ENCODE assay signal across 11 cellular contexts in the genomic region with DNA sequence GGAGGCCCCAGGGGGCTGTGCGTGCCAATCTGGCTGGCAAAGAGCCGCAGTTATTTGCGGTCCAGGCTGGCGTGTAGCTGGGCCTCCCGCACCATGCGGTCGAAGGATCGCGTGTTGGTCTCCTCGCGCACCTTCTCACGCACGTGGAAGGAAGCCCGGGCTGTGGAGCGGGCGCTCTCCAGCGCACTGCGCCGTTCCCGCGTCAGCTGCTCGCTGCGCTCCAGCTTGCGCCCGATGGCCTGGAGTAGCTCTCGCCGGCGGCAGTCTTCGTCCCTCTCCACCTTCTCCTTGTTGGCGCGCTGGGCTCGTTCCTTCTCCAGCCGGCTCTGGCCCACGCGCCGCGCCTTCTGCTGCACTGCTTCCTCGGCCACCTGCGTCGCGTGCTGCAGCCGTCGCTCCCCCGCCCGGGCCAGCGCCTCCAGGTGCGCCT. TPM values are rescaled to one million over a fixed set of nuclear protein-coding genes. Genes with fewer than 3 reads are reported as not detected.
A peak's percentile ranks its signal among the peaks of the same experiment; 100 is the strongest.
DNase-seq lines count a peak whose midpoint lies in the region; ATAC-seq and TF ChIP-seq lines count a peak whose summit lies in the region.
"Had no signal": no experiment of that assay in that cellular context is flagged by ENCODE, and none has a peak within 500 bp of the region (broad histone marks: within the 10 kb centered on the region; RNA-seq: fewer than 3 reads in every experiment).

No MANE protein-coding gene starts in this region.

- no peak overlapping the region for H3K27ac Mint-ChIP-seq in WTC11
- H3K27ac Mint-ChIP-seq: activated naive CD4-positive, alpha-beta T cell treated with anti-CD3 and anti-CD28 coated beads for 36 hours had no signal

- H3K4me3 Mint-ChIP-seq in WTC11, result peak overlapping the region; percentile 49
- H3K4me3 Mint-ChIP-seq: activated naive CD4-positive, alpha-beta T cell treated with anti-CD3 and anti-CD28 coated beads for 36 hours had no signal

- no peak overlapping the region for H3K4me3 ChIP-seq in GM06990 (replicated peaks; ENCODE audit: low read depth, low read length)
- H3K4me3 ChIP-seq in kidney epithelial cell (ENCODE audit: low read depth, low read length), result peak overlapping the region; percentile 9
- H3K4me3 ChIP-seq in subcutaneous abdominal adipose tissue (ENCODE audit: low read depth in 1 of 5, low read length in 5 of 5), result peak overlapping the region in 4 of 5 donors; percentile 54 to 68 (median 62)
- H3K4me3 ChIP-seq in brain microvascular endothelial cell (ENCODE audit: low read depth, low read length), result no peak overlapping the region

- in situ Hi-C loops in brain microvascular endothelial cell (cut with HindIII; ENCODE audit: low pct_ligation_motif_present, low sequenced_read_pairs), result no loop called here

- no peak overlapping the region for H3K9ac ChIP-seq in subcutaneous abdominal adipose tissue (ENCODE audit: low read length in 5 of 5)

- TF ChIP-seq CTCF in GM06990 (IDR thresholded peaks at IDR 0.05; ENCODE audit: insufficient read depth, low read length, poor library complexity, severe bottlenecking) (no peak), WTC11 (IDR thresholded peaks at IDR 0.05) (no peak), kidney epithelial cell (IDR thresholded peaks at IDR 0.05; ENCODE audit: insufficient read depth, low read length, poor library complexity, severe bottlenecking) (no peak), brain microvascular endothelial cell (IDR thresholded peaks at IDR 0.05; ENCODE audit: low read depth, low read length, missing control alignments) (no peak)

- ATAC-seq in WTC11, result no peak
- no peak for ATAC-seq in HG02623 (IDR thresholded peaks at IDR 0.05; ENCODE audit: unreplicated experiment)

- H3K27me3 ChIP-seq in GM06990 (replicated peaks; ENCODE audit: control insufficient read depth, insufficient read depth, low read length) (peaks cover 2% of the 10 kb centered on the region), kidney epithelial cell (ENCODE audit: control insufficient read depth, insufficient read depth, low read length) (peaks cover 77% of the 10 kb centered on the region), subcutaneous abdominal adipose tissue (ENCODE audit: control insufficient read depth in 5 of 5, insufficient read depth in 4 of 5, low read length in 5 of 5) (peaks cover 36 to 65% (median 63%) of the 10 kb centered on the region in 5 donors), brain microvascular endothelial cell (replicated peaks) (peaks cover 48% of the 10 kb centered on the region)

- no peaks in the 10 kb centered on the region for H3K9me3 Mint-ChIP-seq in WTC11
- H3K9me3 Mint-ChIP-seq: activated naive CD4-positive, alpha-beta T cell treated with anti-CD3 and anti-CD28 coated beads for 36 hours had no signal

- POLR2A ChIA-PET in WTC11 (lab: Charles Lee), result interaction anchor here (1.0 to 1.2 kb wide), 2 partner anchors 9 to 35 kb away, joined by 3 to 4 read pairs; no protein-coding TSS in a partner anchor

- H3K36me3 ChIP-seq in GM06990 (ENCODE audit: control insufficient read depth, insufficient read depth, low read length) (no peaks in the 10 kb centered on the region), kidney epithelial cell (ENCODE audit: control insufficient read depth, insufficient read depth, low read length) (no peaks in the 10 kb centered on the region), subcutaneous abdominal adipose tissue (ENCODE audit: control insufficient read depth in 5 of 5, insufficient read depth in 5 of 5, low read length in 5 of 5) (no peaks in the 10 kb centered on the region), brain microvascular endothelial cell (replicated peaks) (no peaks in the 10 kb centered on the region)

- H3K27ac ChIP-seq in subcutaneous abdominal adipose tissue (ENCODE audit: low read depth, low read length) (no peak overlapping the region), brain microvascular endothelial cell (no peak overlapping the region)
- H3K27ac ChIP-seq: RWPE1 had no signal

- peaks cover 0 to 38% (median 31%) of the 10 kb centered on the region in 5 donors for H3K4me1 ChIP-seq in subcutaneous abdominal adipose tissue (ENCODE audit: control insufficient read depth in 5 of 5, insufficient read depth in 5 of 5, low read length in 5 of 5)

- DNase-seq in GM06990 (ENCODE audit: extremely low read depth, insufficient read length) (peak; percentile 18), WTC11 (ENCODE audit: low spot score) (no peak), kidney epithelial cell (ENCODE audit: low read depth) (no peak), C1 segment of cervical spinal cord (lab: John Stamatoyannopoulos, UW) (no peak), brain microvascular endothelial cell (no peak)
- DNase-seq: activated CD4-positive, CD25-positive, alpha-beta regulatory T cell treated with anti-CD3 and anti-CD28 coated beads, Interleukin-2, amount 50 U/mL, for 72 hours; activated naive CD4-positive, alpha-beta T cell treated with anti-CD3 and anti-CD28 coated beads for 36 hours had no signal

- H3K27me3 Mint-ChIP-seq in WTC11 (ENCODE audit: low read depth), result peaks cover 83% of the 10 kb centered on the region

- no peaks in the 10 kb centered on the region for H3K4me1 Mint-ChIP-seq in WTC11

- CTCF ChIA-PET in WTC11 (lab: Charles Lee), result interaction anchor here (0.8 to 5.9 kb wide), 14 partner anchors 9 to 156 kb away, joined by 3 to 130 read pairs (median 6); a partner anchor contains a TSS

- peaks cover 0 to 3% (median 0%) of the 10 kb centered on the region in 5 donors for H3K9me3 ChIP-seq in subcutaneous abdominal adipose tissue (ENCODE audit: control insufficient read depth in 5 of 5, low read length in 5 of 5)

- peaks cover 2% of the 10 kb centered on the region; the same call in 1 of the 2 replicates for H3K36me3 Mint-ChIP-seq in WTC11

TF ChIP-seq in WTC11, 78 proteins besides CTCF, POLR2A, EP300 and RAD21 (continues in another document):
- TF ChIP-seq OVOL2 (CRISPR knock-in tag; IDR thresholded peaks at IDR 0.05; ENCODE audit: borderline replicate concordance) (no peak), PRRX2 (CRISPR knock-in tag; IDR thresholded peaks at IDR 0.05) (no peak), JUN (CRISPR knock-in tag; IDR thresholded peaks at IDR 0.05) (0 out of 2 replicates have a peak, but pooled peaks have one; percentile 31)
- TF ChIP-seq, protein P1, sequence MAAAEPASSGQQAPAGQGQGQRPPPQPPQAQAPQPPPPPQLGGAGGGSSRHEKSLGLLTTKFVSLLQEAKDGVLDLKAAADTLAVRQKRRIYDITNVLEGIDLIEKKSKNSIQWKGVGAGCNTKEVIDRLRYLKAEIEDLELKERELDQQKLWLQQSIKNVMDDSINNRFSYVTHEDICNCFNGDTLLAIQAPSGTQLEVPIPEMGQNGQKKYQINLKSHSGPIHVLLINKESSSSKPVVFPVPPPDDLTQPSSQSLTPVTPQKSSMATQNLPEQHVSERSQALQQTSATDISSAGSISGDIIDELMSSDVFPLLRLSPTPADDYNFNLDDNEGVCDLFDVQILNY (CRISPR knock-in tag; IDR thresholded peaks at IDR 0.05), result 0 out of 2 replicates have a peak, but pooled peaks have one; percentile 10
- TF ChIP-seq, protein P2, sequence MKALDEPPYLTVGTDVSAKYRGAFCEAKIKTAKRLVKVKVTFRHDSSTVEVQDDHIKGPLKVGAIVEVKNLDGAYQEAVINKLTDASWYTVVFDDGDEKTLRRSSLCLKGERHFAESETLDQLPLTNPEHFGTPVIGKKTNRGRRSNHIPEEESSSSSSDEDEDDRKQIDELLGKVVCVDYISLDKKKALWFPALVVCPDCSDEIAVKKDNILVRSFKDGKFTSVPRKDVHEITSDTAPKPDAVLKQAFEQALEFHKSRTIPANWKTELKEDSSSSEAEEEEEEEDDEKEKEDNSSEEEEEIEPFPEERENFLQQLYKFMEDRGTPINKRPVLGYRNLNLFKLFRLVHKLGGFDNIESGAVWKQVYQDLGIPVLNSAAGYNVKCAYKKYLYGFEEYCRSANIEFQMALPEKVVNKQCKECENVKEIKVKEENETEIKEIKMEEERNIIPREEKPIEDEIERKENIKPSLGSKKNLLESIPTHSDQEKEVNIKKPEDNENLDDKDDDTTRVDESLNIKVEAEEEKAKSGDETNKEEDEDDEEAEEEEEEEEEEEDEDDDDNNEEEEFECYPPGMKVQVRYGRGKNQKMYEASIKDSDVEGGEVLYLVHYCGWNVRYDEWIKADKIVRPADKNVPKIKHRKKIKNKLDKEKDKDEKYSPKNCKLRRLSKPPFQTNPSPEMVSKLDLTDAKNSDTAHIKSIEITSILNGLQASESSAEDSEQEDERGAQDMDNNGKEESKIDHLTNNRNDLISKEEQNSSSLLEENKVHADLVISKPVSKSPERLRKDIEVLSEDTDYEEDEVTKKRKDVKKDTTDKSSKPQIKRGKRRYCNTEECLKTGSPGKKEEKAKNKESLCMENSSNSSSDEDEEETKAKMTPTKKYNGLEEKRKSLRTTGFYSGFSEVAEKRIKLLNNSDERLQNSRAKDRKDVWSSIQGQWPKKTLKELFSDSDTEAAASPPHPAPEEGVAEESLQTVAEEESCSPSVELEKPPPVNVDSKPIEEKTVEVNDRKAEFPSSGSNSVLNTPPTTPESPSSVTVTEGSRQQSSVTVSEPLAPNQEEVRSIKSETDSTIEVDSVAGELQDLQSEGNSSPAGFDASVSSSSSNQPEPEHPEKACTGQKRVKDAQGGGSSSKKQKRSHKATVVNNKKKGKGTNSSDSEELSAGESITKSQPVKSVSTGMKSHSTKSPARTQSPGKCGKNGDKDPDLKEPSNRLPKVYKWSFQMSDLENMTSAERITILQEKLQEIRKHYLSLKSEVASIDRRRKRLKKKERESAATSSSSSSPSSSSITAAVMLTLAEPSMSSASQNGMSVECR (CRISPR knock-in tag; IDR thresholded peaks at IDR 0.05; ENCODE audit: borderline replicate concordance), result 0 out of 2 replicates have a peak, but pooled peaks have one; percentile 23
- TF ChIP-seq, protein P3, sequence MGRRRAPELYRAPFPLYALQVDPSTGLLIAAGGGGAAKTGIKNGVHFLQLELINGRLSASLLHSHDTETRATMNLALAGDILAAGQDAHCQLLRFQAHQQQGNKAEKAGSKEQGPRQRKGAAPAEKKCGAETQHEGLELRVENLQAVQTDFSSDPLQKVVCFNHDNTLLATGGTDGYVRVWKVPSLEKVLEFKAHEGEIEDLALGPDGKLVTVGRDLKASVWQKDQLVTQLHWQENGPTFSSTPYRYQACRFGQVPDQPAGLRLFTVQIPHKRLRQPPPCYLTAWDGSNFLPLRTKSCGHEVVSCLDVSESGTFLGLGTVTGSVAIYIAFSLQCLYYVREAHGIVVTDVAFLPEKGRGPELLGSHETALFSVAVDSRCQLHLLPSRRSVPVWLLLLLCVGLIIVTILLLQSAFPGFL (CRISPR knock-in tag; IDR thresholded peaks at IDR 0.05; ENCODE audit: borderline replicate concordance), result no peak

RNA-seq across cellular contexts. Expression of a gene that starts 3.2 kb away (rescaled TPM):
- total RNA-seq in WTC11 (2021), result 1.7 to 2.2 TPM (median 2.1 TPM) in 3 replicates
- under 0.01 and 0.13 TPM in 2 replicates for total RNA-seq in kidney epithelial cell
- total RNA-seq: activated naive CD4-positive, alpha-beta T cell treated with anti-CD3 and anti-CD28 coated beads for 36 hours; Daoy had no signal

RNA-seq across cellular contexts. Expression of a gene that starts 39.9 kb away (rescaled TPM):
- total RNA-seq in WTC11 (2021) (6.6 to 10.1 TPM (median 8.1 TPM) in 3 replicates), kidney epithelial cell (49.0 TPM in 2 replicates)

Comparison
In these comparisons a context has a peak if more than half of its experiments do, and no peak if none do; other contexts are left out.
1. H3K4me3 ChIP-seq: peak in kidney epithelial cell (single experiment) and subcutaneous abdominal adipose tissue (4 of 5); none in GM06990 (single experiment) and brain microvascular endothelial cell (single experiment).